Comparison of ENCODE assay signal across 10 cellular contexts in the genomic region with DNA sequence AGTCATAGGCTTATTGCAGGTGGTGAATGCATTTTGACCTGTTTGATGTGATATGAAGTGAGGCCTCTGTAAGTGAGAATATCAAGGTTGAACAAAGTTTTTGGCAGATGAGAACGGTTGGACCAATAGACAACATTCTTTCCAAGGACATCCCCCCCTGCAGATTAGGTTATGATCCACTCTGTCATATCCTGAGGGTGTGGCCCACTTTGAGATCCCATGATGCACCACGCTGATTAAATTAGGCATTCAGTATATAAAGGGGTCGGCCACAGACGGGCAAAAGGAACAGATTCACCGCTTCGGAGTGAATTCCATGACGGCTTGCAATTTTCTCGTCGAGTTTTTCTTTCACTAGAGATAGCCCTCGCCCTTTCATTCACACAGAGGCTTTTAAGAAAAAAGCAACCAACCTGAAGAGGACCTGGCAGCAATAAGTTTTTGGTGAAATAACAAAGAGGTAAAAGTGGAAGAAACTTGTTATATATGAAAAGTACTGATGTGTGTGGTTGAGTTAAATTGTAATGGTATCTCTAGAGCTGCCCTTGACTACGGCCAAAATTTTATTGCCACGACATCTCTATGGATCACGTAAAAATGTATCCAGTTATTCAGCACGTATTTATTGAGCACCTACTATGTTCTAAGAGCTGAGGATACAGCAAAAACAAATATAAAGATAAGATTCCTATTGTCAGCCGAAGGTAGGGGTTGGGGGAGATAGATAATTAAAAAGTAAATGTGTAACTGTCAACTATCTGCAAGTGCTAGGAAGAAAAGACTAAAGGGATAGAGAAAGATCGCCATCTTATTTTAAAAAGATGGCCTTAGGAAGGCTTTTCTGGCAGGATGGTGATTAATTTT. TPM values are rescaled to one million over a fixed set of nuclear protein-coding genes. Genes with fewer than 3 reads are reported as not detected.
A peak's percentile ranks its signal among the peaks of the same experiment; 100 is the strongest.
DNase-seq lines count a peak whose midpoint lies in the region; ATAC-seq and TF ChIP-seq lines count a peak whose summit lies in the region.
"Had no signal": no experiment of that assay in that cellular context is flagged by ENCODE, and none has a peak within 500 bp of the region (broad histone marks: within the 10 kb centered on the region; RNA-seq: fewer than 3 reads in every experiment).

No MANE protein-coding gene starts in this region.

- peak overlapping the region; percentile 20; the same call in 1 of the 2 replicates for H2AFZ ChIP-seq in GM23248
- no peak overlapping the region for H2AFZ ChIP-seq in mesenchymal stem cell (ENCODE audit: low read depth, low read length)

- H3K36me3 Mint-ChIP-seq in CD4-positive, alpha-beta T cell (ENCODE audit: low read depth), result peaks cover 33% of the 10 kb centered on the region
- peaks cover 23% of the 10 kb centered on the region for H3K36me3 Mint-ChIP-seq in T-helper 1 cell treated with Interleukin-12 subunit alpha and Interleukin-12 subunit beta and Interleukin-4 antibody, amounts not matched to agents 30 μg/mL and 1 μg/mL, for 36 hours (ENCODE audit: low read depth)

- no peaks in the 10 kb centered on the region for H3K9me2 ChIP-seq in GM23248 (ENCODE audit: insufficient read depth)

- peaks cover 33% of the 10 kb centered on the region for H3K79me2 ChIP-seq in GM23248 (ENCODE audit: insufficient read depth)

- no peaks in the 10 kb centered on the region for H3K9me3 Mint-ChIP-seq in CD4-positive, alpha-beta T cell
- H3K9me3 Mint-ChIP-seq in T-helper 1 cell treated with Interleukin-12 subunit alpha and Interleukin-12 subunit beta and Interleukin-4 antibody, amounts not matched to agents 30 μg/mL and 1 μg/mL, for 36 hours, result no peaks in the 10 kb centered on the region

- H3K4me3 ChIP-seq in GM23248, result no peak overlapping the region
- no peak overlapping the region for H3K4me3 ChIP-seq in mesenchymal stem cell (ENCODE audit: insufficient read depth in 1 of 2, low read depth in 1 of 2, low read length in 2 of 2)
- H3K4me3 ChIP-seq in lower lobe of right lung, result no peak overlapping the region

- H3K9ac ChIP-seq in GM23248 (no peak overlapping the region), mesenchymal stem cell (ENCODE audit: low read length) (peak overlapping the region; percentile 100)

- no peak overlapping the region for H3K4ac ChIP-seq in mesenchymal stem cell (ENCODE audit: low read depth in 1 of 2, low read length in 2 of 2)

- no peak overlapping the region for H2BK120ac ChIP-seq in mesenchymal stem cell (ENCODE audit: low read depth, low read length)

- no peaks in the 10 kb centered on the region for H3K79me1 ChIP-seq in mesenchymal stem cell (replicated peaks; ENCODE audit: low read length, poor library complexity, severe bottlenecking)

- H3F3A ChIP-seq in GM23248 (ENCODE audit: insufficient read depth), result no peaks in the 10 kb centered on the region; the same call in 1 of the 2 replicates

- no peaks in the 10 kb centered on the region for H3K9me3 ChIP-seq in CD4-positive, alpha-beta T cell (ENCODE audit: control insufficient read depth, low read length)
- H3K9me3 ChIP-seq in GM23248 (ENCODE audit: low read depth) (no peaks in the 10 kb centered on the region), mesenchymal stem cell (ENCODE audit: control insufficient read depth, low read length) (no peaks in the 10 kb centered on the region), lower lobe of right lung (no peaks in the 10 kb centered on the region)

- no peak for DNase-seq in CD4-positive, alpha-beta T cell
- DNase-seq in GM23248 (peak; percentile 27), mesenchymal stem cell (no peak), lower lobe of right lung (no peak), iPS-NIHi7 (ENCODE audit: extremely low spot score) (no peak)
- DNase-seq: IMR-90, NCI-H2107, RPMI8226 had no signal

- no peaks in the 10 kb centered on the region for H3K27me3 ChIP-seq in CD4-positive, alpha-beta T cell (ENCODE audit: control insufficient read depth, insufficient read depth, low read length)
- H3K27me3 ChIP-seq in GM23248 (replicated peaks; ENCODE audit: insufficient read depth) (no peaks in the 10 kb centered on the region), mesenchymal stem cell (ENCODE audit: control insufficient read depth in 1 of 2, insufficient read depth in 1 of 2, low read length in 2 of 2) (no peaks in the 10 kb centered on the region), lower lobe of right lung (ENCODE audit: low read depth) (no peaks in the 10 kb centered on the region)

- H3K23ac ChIP-seq in mesenchymal stem cell (ENCODE audit: low read length in 2 of 2), result no peak overlapping the region

- H3K4me1 ChIP-seq in GM23248 (ENCODE audit: insufficient read depth), result peaks cover 13% of the 10 kb centered on the region
- H3K4me1 ChIP-seq in mesenchymal stem cell (ENCODE audit: control insufficient read depth, insufficient read depth, low read depth, low read length), result peaks cover 6% of the 10 kb centered on the region
- peaks cover 18% of the 10 kb centered on the region for H3K4me1 ChIP-seq in lower lobe of right lung

- H4K20me1 ChIP-seq in GM23248 (ENCODE audit: insufficient read depth), result peaks cover 17% of the 10 kb centered on the region

- H3K14ac ChIP-seq in mesenchymal stem cell (ENCODE audit: low read length in 2 of 2), result no peak overlapping the region

- no peak overlapping the region for H3K27ac ChIP-seq in CD4-positive, alpha-beta T cell (ENCODE audit: low read depth, low read length)
- H3K27ac ChIP-seq in GM23248 (no peak overlapping the region), mesenchymal stem cell (ENCODE audit: low read length, poor library complexity, severe bottlenecking) (no peak overlapping the region), lower lobe of right lung (no peak overlapping the region)

- H2AK5ac ChIP-seq in mesenchymal stem cell (ENCODE audit: low read length, severe bottlenecking), result no peak overlapping the region

- H3K4me2 ChIP-seq in GM23248 (ENCODE audit: unreplicated experiment) (no peak overlapping the region), mesenchymal stem cell (ENCODE audit: low read length, poor library complexity, severe bottlenecking) (no peak overlapping the region)

- ATAC-seq in CD4-positive, alpha-beta T cell (ENCODE audit: poor library complexity), result no peak
- ATAC-seq in lower lobe of right lung (no peak), HG03342 (IDR thresholded peaks at IDR 0.05; ENCODE audit: unreplicated experiment) (no peak)

- H3K36me3 ChIP-seq in GM23248 (ENCODE audit: low read depth) (no peaks in the 10 kb centered on the region), mesenchymal stem cell (ENCODE audit: control insufficient read depth in 1 of 2, insufficient read depth in 2 of 2, low read depth in 1 of 2, low read length in 2 of 2) (no peaks in the 10 kb centered on the region), lower lobe of right lung (no peaks in the 10 kb centered on the region)

- H2BK5ac ChIP-seq in mesenchymal stem cell (ENCODE audit: low read depth, low read length, poor library complexity, severe bottlenecking), result no peak overlapping the region

- in situ Hi-C loops in GM23248 (cut with MboI), result no loop called here

- no peak overlapping the region for H4K91ac ChIP-seq in mesenchymal stem cell (ENCODE audit: low read length)

- TF ChIP-seq CTCF in CD4-positive, alpha-beta T cell (IDR thresholded peaks at IDR 0.05), result no peak
- TF ChIP-seq CTCF in lower lobe of right lung (IDR thresholded peaks at IDR 0.05), result no peak

- no peak overlapping the region for H2BK15ac ChIP-seq in mesenchymal stem cell (ENCODE audit: low read depth, poor library complexity, severe bottlenecking)

- POLR2A ChIA-PET in CD4-positive, alpha-beta T cell (lab: Charles Lee), result interaction anchor here (1.2 to 1.4 kb wide), 2 partner anchors 193 to 523 kb away, joined by 6 to 8 read pairs; no protein-coding TSS in a partner anchor

- WGBS in GM23248 (ENCODE audit: low coverage in 1 of 2, low lambda C conversion rate in 2 of 2, missing lambda C conversion rate in 2 of 2), 2 experiments, result 72 to 73% methylated on average over 16 of the region's 16 CpGs
- WGBS in mesenchymal stem cell, result 88% methylated on average over 14 of the region's 16 CpGs

- H3K27ac Mint-ChIP-seq in CD4-positive, alpha-beta T cell, result peak overlapping the region; percentile 69
- peak overlapping the region; percentile 65 for H3K27ac Mint-ChIP-seq in T-helper 1 cell treated with Interleukin-12 subunit alpha and Interleukin-12 subunit beta and Interleukin-4 antibody, amounts not matched to agents 30 μg/mL and 1 μg/mL, for 36 hours

- peak overlapping the region; percentile 79 for H3K4me3 Mint-ChIP-seq in CD4-positive, alpha-beta T cell
- H3K4me3 Mint-ChIP-seq in T-helper 1 cell treated with Interleukin-12 subunit alpha and Interleukin-12 subunit beta and Interleukin-4 antibody, amounts not matched to agents 30 μg/mL and 1 μg/mL, for 36 hours, result no peak overlapping the region

- CTCF ChIA-PET in CD4-positive, alpha-beta T cell (lab: Charles Lee), result interaction anchor here (1.0 kb wide), 1 partner anchor 20 kb away, joined by 4 read pairs; no protein-coding TSS in a partner anchor

- H3K18ac ChIP-seq in mesenchymal stem cell (ENCODE audit: low read depth in 1 of 2, low read length in 2 of 2), result no peak overlapping the region

- intact Hi-C loops in CD4-positive, alpha-beta T cell (cut with DNase I, micrococcal nuclease), result loop anchor here (2.0 to 10.0 kb wide), 5 partner anchors 17 to 703 kb away; a partner anchor contains a TSS
- intact Hi-C loops in lower lobe of right lung (cut with DNase I), result no loop called here

- H3K4me1 Mint-ChIP-seq in CD4-positive, alpha-beta T cell (ENCODE audit: low read depth), result peaks cover 38% of the 10 kb centered on the region
- peaks cover 17% of the 10 kb centered on the region for H3K4me1 Mint-ChIP-seq in T-helper 1 cell treated with Interleukin-12 subunit alpha and Interleukin-12 subunit beta and Interleukin-4 antibody, amounts not matched to agents 30 μg/mL and 1 μg/mL, for 36 hours (ENCODE audit: low read depth)

- H4K8ac ChIP-seq in mesenchymal stem cell (ENCODE audit: low read length), result no peak overlapping the region

- no peaks in the 10 kb centered on the region for H3K27me3 Mint-ChIP-seq in CD4-positive, alpha-beta T cell
- H3K27me3 Mint-ChIP-seq in T-helper 1 cell treated with Interleukin-12 subunit alpha and Interleukin-12 subunit beta and Interleukin-4 antibody, amounts not matched to agents 30 μg/mL and 1 μg/mL, for 36 hours (ENCODE audit: low read depth), result no peaks in the 10 kb centered on the region

- H2BK12ac ChIP-seq in mesenchymal stem cell (ENCODE audit: low read length in 2 of 2), result no peak overlapping the region

RNA-seq across cellular contexts. Expression of a gene that starts 1.7 kb away (rescaled TPM):
- total RNA-seq in CD4-positive, alpha-beta T cell, result 100 to 1,000 TPM; 178 TPM
- 15.8 and 17.3 TPM in 2 replicates for total RNA-seq in GM23248 (2014; rRNA removed; shearing (Covaris generic))
- polyA plus RNA-seq in GM23248 (2016; fragmentation: Nextera tagmentation; extraction: Ambion mirVana), result 13.8 TPM in 2 replicates
- polyA plus RNA-seq in mesenchymal stem cell (2013, experiment 1 of 2), result 30.1 TPM
- polyA plus RNA-seq in mesenchymal stem cell (2013, experiment 2 of 2), result 30.6 TPM
- total RNA-seq in lower lobe of right lung, result 42.1 TPM
